Comparison of ENCODE assay signal across 26 cellular contexts in the genomic region with DNA sequence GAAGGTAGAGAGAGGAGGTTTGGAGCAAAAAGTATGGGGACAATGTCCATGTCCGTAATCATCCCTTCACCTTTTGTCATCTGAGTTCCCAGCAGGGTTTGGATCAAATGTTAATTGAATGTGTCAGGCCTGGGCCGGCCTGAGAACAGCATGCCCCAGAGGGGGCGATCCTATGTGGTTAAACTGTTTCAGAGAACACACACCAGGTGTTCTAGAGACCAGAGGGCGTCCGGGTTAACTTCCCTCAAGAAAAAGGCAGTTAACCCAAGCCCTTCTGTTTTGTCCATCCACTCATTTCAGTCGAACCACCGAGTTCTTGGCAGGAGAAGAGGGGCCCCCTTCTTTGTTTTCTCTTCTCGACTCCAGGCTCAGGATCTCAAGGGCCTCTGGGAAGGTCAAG.
"Had no signal": no experiment of that assay in that cellular context is flagged by ENCODE, and none has a peak within 500 bp of the region (broad histone marks: within the 10 kb centered on the region; RNA-seq: fewer than 3 reads in every experiment).

No MANE protein-coding gene starts in this region.

- H3K27ac Mint-ChIP-seq: activated CD8-positive, alpha-beta T cell treated with anti-CD3 and anti-CD28 coated beads, Interleukin-2, amount 10 ng/mL, durations not matched to agents 7 days and 5 days; activated naive CD4-positive, alpha-beta T cell treated with anti-CD3 and anti-CD28 coated beads, Interleukin-2, amount 50 U/mL, for 24 hours; activated T-helper 1 cell treated with anti-CD3 and anti-CD28 coated beads, Interleukin-12 subunit alpha, Interleukin-12 subunit beta, Interleukin-2, Interleukin-4 antibody, amounts not matched to agents 30 ng/mL and 10 ng/mL and 1 ng/mL, durations not matched to agents 14 hours and 24 hours and 36 hours; dendritic cell treated with granulocyte-macrophage colony-stimulating factor and Interleukin-4, amounts not matched to agents 40 ng/mL and 50 ng/mL, for 4 days; immature natural killer cell; natural killer cell; stimulated activated memory B cell treated with anti-CD40 and anti-IgM and Interleukin-4, amounts not matched to agents 10 μg/mL and 1 μg/mL and 100 μg/mL, for 72 hours had no signal

- H3K36me3 Mint-ChIP-seq: activated naive CD4-positive, alpha-beta T cell treated with anti-CD3 and anti-CD28 coated beads, Interleukin-2, amount 50 U/mL, for 24 hours; brain; immature natural killer cell; natural killer cell; stimulated activated memory B cell treated with anti-CD40 and anti-IgM and Interleukin-4, amounts not matched to agents 10 μg/mL and 1 μg/mL and 100 μg/mL, for 72 hours had no signal

- H2AFZ ChIP-seq: parathyroid adenoma had no signal

- H3K4me3 Mint-ChIP-seq: activated CD8-positive, alpha-beta T cell treated with anti-CD3 and anti-CD28 coated beads, Interleukin-2, amount 10 ng/mL, durations not matched to agents 7 days and 5 days; activated naive CD4-positive, alpha-beta T cell treated with anti-CD3 and anti-CD28 coated beads, Interleukin-2, amount 50 U/mL, for 24 hours; activated T-helper 1 cell treated with anti-CD3 and anti-CD28 coated beads, Interleukin-12 subunit alpha, Interleukin-12 subunit beta, Interleukin-2, Interleukin-4 antibody, amounts not matched to agents 30 ng/mL and 10 ng/mL and 1 ng/mL, durations not matched to agents 14 hours and 24 hours and 36 hours; brain; dendritic cell treated with granulocyte-macrophage colony-stimulating factor and Interleukin-4, amounts not matched to agents 40 ng/mL and 50 ng/mL, for 4 days; immature natural killer cell; natural killer cell; stimulated activated memory B cell treated with anti-CD40 and anti-IgM and Interleukin-4, amounts not matched to agents 10 μg/mL and 1 μg/mL and 100 μg/mL, for 72 hours had no signal

- H3K27me3 ChIP-seq: foreskin keratinocyte, right lobe of liver, suprapubic skin, tibial nerve had no signal

- H3K36me3 ChIP-seq: left ventricle myocardium inferior, right lobe of liver, stomach, suprapubic skin, tibial nerve had no signal

- DNase-seq: activated CD4-positive, alpha-beta T cell treated with anti-CD3 and anti-CD28 coated beads for 1 hour; activated CD4-positive, alpha-beta T cell treated with anti-CD3 and anti-CD28 coated beads, Interleukin-2, amount 50 U/mL, for 1 hour; activated CD8-positive, alpha-beta T cell treated with anti-CD3 and anti-CD28 coated beads, Interleukin-2, amount 10 ng/mL, durations not matched to agents 7 days and 5 days; activated gamma-delta T cell treated with Interleukin-2 at 50 U/mL for 16 hours; aorta; effector CD4-positive, alpha-beta T cell; foreskin keratinocyte; immature natural killer cell; kidney glomerular epithelial cell; left ventricle myocardium inferior; midbrain; natural killer cell; nucleus accumbens; right lobe of liver; small intestine; stomach; T-helper 9 cell had no signal

- H3K9ac ChIP-seq: parathyroid adenoma had no signal

- H3K79me2 ChIP-seq: parathyroid adenoma had no signal

- H3K9me3 Mint-ChIP-seq: activated naive CD4-positive, alpha-beta T cell treated with anti-CD3 and anti-CD28 coated beads, Interleukin-2, amount 50 U/mL, for 24 hours; activated T-helper 1 cell treated with anti-CD3 and anti-CD28 coated beads, Interleukin-12 subunit alpha, Interleukin-12 subunit beta, Interleukin-2, Interleukin-4 antibody, amounts not matched to agents 30 ng/mL and 10 ng/mL and 1 ng/mL, durations not matched to agents 14 hours and 24 hours and 36 hours; dendritic cell treated with granulocyte-macrophage colony-stimulating factor and Interleukin-4, amounts not matched to agents 40 ng/mL and 50 ng/mL, for 4 days; immature natural killer cell; natural killer cell; stimulated activated memory B cell treated with anti-CD40 and anti-IgM and Interleukin-4, amounts not matched to agents 10 μg/mL and 1 μg/mL and 100 μg/mL, for 72 hours had no signal

- H3K27ac ChIP-seq: foreskin keratinocyte, left ventricle myocardium inferior, parathyroid adenoma, right lobe of liver, stomach, suprapubic skin, tibial nerve had no signal

- H3K4me1 ChIP-seq: foreskin keratinocyte, left ventricle myocardium inferior, parathyroid adenoma, stomach, suprapubic skin, tibial nerve had no signal

- H3K4me3 ChIP-seq: left ventricle myocardium inferior, right lobe of liver, stomach, suprapubic skin, tibial nerve had no signal

- H3K27me3 Mint-ChIP-seq: dendritic cell treated with granulocyte-macrophage colony-stimulating factor and Interleukin-4, amounts not matched to agents 40 ng/mL and 50 ng/mL, for 4 days had no signal

- H3K4me1 Mint-ChIP-seq: activated naive CD4-positive, alpha-beta T cell treated with anti-CD3 and anti-CD28 coated beads, Interleukin-2, amount 50 U/mL, for 24 hours; immature natural killer cell; natural killer cell; stimulated activated memory B cell treated with anti-CD40 and anti-IgM and Interleukin-4, amounts not matched to agents 10 μg/mL and 1 μg/mL and 100 μg/mL, for 72 hours had no signal

- H3K9me3 ChIP-seq: right lobe of liver, stomach, suprapubic skin, tibial nerve had no signal

- FAIRE-seq: small intestine, urothelium cell line had no signal

- ATAC-seq: activated CD8-positive, alpha-beta T cell treated with anti-CD3 and anti-CD28 coated beads, Interleukin-2, amount 10 ng/mL, durations not matched to agents 7 days and 5 days; foreskin keratinocyte; natural killer cell; right lobe of liver; stimulated activated memory B cell treated with anti-CD40 and anti-IgM and Interleukin-4, amounts not matched to agents 10 μg/mL and 1 μg/mL and 100 μg/mL, for 72 hours had no signal
